Comparison of ENCODE assay signal across 1 cellular context in the genomic region with DNA sequence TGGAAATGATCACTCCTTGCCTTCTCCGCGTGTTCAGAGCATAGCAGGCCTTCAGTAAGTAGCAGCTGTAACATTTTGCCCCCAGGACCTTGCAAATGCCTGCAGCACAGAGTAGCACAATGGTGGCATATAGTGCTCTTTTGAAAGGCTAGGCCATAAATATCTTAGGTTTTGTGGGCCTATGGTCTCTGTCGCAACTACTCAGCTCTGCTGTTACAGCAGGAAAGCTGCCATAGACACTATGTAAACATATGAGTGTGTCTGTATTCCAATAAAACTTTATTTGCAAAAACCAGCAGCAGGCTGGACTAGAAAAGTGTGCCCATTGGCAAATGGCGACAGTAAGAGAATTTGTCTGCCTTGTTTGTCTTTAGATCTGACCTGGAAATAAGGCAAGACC.
A peak's percentile ranks its signal among the peaks of the same experiment; 100 is the strongest.
TF ChIP-seq lines count a peak whose summit lies in the region.

No MANE protein-coding gene starts in this region.

TF ChIP-seq in K562, 482 proteins besides CTCF, POLR2A, EP300 and RAD21:
- TF ChIP-seq, protein P1, sequence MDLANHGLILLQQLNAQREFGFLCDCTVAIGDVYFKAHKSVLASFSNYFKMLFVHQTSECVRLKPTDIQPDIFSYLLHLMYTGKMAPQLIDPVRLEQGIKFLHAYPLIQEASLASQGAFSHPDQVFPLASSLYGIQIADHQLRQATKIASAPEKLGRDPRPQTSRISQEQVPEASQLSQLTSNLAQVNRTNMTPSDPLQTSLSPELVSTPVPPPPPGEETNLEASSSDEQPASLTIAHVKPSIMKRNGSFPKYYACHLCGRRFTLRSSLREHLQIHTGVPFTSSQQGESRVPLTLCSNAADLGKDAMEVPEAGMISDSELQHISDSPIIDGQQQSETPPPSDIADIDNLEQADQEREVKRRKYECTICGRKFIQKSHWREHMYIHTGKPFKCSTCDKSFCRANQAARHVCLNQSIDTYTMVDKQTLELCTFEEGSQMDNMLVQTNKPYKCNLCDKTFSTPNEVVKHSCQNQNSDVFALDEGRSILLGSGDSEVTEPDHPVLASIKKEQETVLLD (IDR thresholded peaks at IDR 0.05): no peak
- TF ChIP-seq, protein P2, sequence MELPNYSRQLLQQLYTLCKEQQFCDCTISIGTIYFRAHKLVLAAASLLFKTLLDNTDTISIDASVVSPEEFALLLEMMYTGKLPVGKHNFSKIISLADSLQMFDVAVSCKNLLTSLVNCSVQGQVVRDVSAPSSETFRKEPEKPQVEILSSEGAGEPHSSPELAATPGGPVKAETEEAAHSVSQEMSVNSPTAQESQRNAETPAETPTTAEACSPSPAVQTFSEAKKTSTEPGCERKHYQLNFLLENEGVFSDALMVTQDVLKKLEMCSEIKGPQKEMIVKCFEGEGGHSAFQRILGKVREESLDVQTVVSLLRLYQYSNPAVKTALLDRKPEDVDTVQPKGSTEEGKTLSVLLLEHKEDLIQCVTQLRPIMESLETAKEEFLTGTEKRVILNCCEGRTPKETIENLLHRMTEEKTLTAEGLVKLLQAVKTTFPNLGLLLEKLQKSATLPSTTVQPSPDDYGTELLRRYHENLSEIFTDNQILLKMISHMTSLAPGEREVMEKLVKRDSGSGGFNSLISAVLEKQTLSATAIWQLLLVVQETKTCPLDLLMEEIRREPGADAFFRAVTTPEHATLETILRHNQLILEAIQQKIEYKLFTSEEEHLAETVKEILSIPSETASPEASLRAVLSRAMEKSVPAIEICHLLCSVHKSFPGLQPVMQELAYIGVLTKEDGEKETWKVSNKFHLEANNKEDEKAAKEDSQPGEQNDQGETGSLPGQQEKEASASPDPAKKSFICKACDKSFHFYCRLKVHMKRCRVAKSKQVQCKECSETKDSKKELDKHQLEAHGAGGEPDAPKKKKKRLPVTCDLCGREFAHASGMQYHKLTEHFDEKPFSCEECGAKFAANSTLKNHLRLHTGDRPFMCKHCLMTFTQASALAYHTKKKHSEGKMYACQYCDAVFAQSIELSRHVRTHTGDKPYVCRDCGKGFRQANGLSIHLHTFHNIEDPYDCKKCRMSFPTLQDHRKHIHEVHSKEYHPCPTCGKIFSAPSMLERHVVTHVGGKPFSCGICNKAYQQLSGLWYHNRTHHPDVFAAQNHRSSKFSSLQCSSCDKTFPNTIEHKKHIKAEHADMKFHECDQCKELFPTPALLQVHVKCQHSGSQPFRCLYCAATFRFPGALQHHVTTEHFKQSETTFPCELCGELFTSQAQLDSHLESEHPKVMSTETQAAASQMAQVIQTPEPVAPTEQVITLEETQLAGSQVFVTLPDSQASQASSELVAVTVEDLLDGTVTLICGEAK (IDR thresholded peaks at IDR 0.05): peak; percentile 80
- TF ChIP-seq, protein P2 (CRISPR knock-in tag; IDR thresholded peaks at IDR 0.05): peak; percentile 62; the same call in 1 of the 2 replicates
- TF ChIP-seq MYC (IDR thresholded peaks at IDR 0.05; ENCODE audit: low read depth, low read length): no peak
- TF ChIP-seq MYC (CRISPR knock-in tag; IDR thresholded peaks at IDR 0.05; ENCODE audit: borderline replicate concordance, low read depth): no peak
- TF ChIP-seq SIN3B (IDR thresholded peaks at IDR 0.05; ENCODE audit: low read depth): no peak
